Comparison of ENCODE assay signal across 1 cellular context in the genomic region with DNA sequence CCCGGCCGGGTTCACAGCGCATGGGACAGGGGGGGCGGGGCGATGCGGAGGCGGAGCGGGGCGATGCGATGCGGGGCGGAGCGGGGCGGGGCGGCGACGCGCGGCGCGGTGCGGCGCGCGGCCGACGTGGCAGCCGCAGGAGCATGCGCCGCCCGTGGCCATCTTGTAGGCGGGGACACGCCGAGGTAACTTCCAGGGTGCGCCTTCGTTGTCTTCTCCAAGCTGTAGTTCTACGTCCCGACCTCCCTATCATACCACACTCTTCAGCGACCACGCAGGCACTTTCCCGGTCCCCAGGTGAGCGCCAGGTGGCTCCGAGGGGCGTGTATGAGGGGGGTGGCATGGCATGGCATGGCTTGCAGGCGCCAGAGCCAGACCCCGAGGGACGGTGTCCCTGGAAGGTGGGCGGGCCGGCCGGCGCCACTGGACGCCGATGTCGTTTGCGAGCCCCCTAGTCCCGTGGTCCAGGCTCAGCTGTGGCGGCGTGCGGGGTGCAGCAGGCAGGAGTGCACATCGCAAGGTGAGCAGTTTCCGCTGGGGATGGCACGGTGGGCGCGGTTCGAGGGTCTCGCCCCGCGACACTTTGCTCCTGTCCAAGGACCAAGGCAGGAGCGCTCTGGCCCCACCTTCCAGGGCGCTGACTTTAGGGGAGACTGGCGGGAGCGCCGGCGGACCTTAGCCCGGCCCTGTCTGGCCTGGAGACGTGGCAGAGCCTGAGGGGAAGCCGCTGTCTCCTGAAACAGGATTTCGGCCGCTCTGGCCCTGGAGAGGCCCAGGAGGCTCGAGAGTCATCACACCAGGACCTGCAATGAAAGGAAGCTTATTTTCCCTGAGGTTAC.
TF ChIP-seq lines count a peak whose summit lies in the region.

A gene (plus strand): TSS at position 161 of the 839 bp plus-strand sequence. CDS start 5,840 bp downstream, outside the sequence.

TF ChIP-seq in K562, 482 proteins besides CTCF, POLR2A, EP300 and RAD21 (continued from another document and continues in another):
- TF ChIP-seq, protein P1, sequence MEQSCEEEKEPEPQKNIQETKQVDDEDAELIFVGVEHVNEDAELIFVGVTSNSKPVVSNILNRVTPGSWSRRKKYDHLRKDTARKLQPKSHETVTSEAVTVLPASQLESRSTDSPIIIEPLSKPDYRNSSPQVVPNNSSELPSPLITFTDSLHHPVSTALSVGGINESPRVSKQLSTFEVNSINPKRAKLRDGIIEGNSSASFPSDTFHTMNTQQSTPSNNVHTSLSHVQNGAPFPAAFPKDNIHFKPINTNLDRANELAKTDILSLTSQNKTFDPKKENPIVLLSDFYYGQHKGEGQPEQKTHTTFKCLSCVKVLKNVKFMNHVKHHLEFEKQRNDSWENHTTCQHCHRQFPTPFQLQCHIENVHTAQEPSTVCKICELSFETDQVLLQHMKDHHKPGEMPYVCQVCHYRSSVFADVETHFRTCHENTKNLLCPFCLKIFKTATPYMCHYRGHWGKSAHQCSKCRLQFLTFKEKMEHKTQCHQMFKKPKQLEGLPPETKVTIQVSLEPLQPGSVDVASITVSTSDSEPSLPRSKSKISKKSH (CRISPR knock-in tag; IDR thresholded peaks at IDR 0.05), result no peak
- no peak for TF ChIP-seq KAT2B (IDR thresholded peaks at IDR 0.05; ENCODE audit: low read depth, low read length)
- no peak for TF ChIP-seq BMI1 (IDR thresholded peaks at IDR 0.05; ENCODE audit: low read length)
- TF ChIP-seq GTF2F1 (IDR thresholded peaks at IDR 0.05; ENCODE audit: low read depth, low read length), result no peak
- TF ChIP-seq, protein P2, sequence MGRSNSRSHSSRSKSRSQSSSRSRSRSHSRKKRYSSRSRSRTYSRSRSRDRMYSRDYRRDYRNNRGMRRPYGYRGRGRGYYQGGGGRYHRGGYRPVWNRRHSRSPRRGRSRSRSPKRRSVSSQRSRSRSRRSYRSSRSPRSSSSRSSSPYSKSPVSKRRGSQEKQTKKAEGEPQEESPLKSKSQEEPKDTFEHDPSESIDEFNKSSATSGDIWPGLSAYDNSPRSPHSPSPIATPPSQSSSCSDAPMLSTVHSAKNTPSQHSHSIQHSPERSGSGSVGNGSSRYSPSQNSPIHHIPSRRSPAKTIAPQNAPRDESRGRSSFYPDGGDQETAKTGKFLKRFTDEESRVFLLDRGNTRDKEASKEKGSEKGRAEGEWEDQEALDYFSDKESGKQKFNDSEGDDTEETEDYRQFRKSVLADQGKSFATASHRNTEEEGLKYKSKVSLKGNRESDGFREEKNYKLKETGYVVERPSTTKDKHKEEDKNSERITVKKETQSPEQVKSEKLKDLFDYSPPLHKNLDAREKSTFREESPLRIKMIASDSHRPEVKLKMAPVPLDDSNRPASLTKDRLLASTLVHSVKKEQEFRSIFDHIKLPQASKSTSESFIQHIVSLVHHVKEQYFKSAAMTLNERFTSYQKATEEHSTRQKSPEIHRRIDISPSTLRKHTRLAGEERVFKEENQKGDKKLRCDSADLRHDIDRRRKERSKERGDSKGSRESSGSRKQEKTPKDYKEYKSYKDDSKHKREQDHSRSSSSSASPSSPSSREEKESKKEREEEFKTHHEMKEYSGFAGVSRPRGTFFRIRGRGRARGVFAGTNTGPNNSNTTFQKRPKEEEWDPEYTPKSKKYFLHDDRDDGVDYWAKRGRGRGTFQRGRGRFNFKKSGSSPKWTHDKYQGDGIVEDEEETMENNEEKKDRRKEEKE (IDR thresholded peaks at IDR 0.05; ENCODE audit: borderline replicate concordance in 1 of 2, control insufficient read depth in 1 of 2, low read depth in 2 of 2, low read length in 1 of 2), result no peak
- TF ChIP-seq, protein P3, sequence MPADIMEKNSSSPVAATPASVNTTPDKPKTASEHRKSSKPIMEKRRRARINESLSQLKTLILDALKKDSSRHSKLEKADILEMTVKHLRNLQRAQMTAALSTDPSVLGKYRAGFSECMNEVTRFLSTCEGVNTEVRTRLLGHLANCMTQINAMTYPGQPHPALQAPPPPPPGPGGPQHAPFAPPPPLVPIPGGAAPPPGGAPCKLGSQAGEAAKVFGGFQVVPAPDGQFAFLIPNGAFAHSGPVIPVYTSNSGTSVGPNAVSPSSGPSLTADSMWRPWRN (IDR thresholded peaks at IDR 0.05; ENCODE audit: low read depth), result no peak
- TF ChIP-seq, protein P4, sequence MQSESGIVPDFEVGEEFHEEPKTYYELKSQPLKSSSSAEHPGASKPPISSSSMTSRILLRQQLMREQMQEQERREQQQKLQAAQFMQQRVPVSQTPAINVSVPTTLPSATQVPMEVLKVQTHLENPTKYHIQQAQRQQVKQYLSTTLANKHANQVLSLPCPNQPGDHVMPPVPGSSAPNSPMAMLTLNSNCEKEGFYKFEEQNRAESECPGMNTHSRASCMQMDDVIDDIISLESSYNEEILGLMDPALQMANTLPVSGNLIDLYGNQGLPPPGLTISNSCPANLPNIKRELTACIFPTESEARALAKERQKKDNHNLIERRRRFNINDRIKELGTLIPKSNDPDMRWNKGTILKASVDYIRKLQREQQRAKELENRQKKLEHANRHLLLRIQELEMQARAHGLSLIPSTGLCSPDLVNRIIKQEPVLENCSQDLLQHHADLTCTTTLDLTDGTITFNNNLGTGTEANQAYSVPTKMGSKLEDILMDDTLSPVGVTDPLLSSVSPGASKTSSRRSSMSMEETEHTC (IDR thresholded peaks at IDR 0.05), result 0 out of 2 replicates have a peak, but pooled peaks have one; percentile 6
- TF ChIP-seq, protein P5, sequence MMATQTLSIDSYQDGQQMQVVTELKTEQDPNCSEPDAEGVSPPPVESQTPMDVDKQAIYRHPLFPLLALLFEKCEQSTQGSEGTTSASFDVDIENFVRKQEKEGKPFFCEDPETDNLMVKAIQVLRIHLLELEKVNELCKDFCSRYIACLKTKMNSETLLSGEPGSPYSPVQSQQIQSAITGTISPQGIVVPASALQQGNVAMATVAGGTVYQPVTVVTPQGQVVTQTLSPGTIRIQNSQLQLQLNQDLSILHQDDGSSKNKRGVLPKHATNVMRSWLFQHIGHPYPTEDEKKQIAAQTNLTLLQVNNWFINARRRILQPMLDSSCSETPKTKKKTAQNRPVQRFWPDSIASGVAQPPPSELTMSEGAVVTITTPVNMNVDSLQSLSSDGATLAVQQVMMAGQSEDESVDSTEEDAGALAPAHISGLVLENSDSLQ (IDR thresholded peaks at IDR 0.05), result no peak
- peak; percentile 35; the same call in 1 of the 2 replicates for TF ChIP-seq FOXJ2 (tag; IDR thresholded peaks at IDR 0.05)
- TF ChIP-seq, protein P6, sequence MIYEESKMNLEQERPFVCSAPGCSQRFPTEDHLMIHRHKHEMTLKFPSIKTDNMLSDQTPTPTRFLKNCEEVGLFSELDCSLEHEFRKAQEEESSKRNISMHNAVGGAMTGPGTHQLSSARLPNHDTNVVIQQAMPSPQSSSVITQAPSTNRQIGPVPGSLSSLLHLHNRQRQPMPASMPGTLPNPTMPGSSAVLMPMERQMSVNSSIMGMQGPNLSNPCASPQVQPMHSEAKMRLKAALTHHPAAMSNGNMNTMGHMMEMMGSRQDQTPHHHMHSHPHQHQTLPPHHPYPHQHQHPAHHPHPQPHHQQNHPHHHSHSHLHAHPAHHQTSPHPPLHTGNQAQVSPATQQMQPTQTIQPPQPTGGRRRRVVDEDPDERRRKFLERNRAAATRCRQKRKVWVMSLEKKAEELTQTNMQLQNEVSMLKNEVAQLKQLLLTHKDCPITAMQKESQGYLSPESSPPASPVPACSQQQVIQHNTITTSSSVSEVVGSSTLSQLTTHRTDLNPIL (CRISPR knock-in tag; IDR thresholded peaks at IDR 0.05), result 0 out of 2 replicates have a peak, but pooled peaks have one; percentile 29
- TF ChIP-seq CREB1 (IDR thresholded peaks at IDR 0.05), result peak; percentile 88
- 0 out of 2 replicates have a peak, but pooled peaks have one; percentile 2 for TF ChIP-seq CREB1 (CRISPR knock-in tag; IDR thresholded peaks at IDR 0.05)
- TF ChIP-seq ZNF23 (CRISPR knock-in tag; IDR thresholded peaks at IDR 0.05), result no peak
- TF ChIP-seq, protein P7, sequence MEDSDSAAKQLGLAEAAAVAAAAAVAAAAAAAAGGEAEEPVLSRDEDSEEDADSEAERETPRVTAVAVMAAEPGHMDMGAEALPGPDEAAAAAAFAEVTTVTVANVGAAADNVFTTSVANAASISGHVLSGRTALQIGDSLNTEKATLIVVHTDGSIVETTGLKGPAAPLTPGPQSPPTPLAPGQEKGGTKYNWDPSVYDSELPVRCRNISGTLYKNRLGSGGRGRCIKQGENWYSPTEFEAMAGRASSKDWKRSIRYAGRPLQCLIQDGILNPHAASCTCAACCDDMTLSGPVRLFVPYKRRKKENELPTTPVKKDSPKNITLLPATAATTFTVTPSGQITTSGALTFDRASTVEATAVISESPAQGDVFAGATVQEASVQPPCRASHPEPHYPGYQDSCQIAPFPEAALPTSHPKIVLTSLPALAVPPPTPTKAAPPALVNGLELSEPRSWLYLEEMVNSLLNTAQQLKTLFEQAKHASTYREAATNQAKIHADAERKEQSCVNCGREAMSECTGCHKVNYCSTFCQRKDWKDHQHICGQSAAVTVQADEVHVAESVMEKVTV (CRISPR knock-in tag; IDR thresholded peaks at IDR 0.05), result no peak
- no peak for TF ChIP-seq BCL6 (CRISPR knock-in tag; IDR thresholded peaks at IDR 0.05)
- TF ChIP-seq ZBTB8A (IDR thresholded peaks at IDR 0.05; ENCODE audit: partially characterized antibody), result no peak
- TF ChIP-seq ZSCAN32 (CRISPR knock-in tag; IDR thresholded peaks at IDR 0.05), result no peak
- TF ChIP-seq, protein P8, sequence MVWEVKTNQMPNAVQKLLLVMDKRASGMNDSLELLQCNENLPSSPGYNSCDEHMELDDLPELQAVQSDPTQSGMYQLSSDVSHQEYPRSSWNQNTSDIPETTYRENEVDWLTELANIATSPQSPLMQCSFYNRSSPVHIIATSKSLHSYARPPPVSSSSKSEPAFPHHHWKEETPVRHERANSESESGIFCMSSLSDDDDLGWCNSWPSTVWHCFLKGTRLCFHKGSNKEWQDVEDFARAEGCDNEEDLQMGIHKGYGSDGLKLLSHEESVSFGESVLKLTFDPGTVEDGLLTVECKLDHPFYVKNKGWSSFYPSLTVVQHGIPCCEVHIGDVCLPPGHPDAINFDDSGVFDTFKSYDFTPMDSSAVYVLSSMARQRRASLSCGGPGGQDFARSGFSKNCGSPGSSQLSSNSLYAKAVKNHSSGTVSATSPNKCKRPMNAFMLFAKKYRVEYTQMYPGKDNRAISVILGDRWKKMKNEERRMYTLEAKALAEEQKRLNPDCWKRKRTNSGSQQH (CRISPR knock-in tag; IDR thresholded peaks at IDR 0.05), result no peak
- TF ChIP-seq, protein P9, sequence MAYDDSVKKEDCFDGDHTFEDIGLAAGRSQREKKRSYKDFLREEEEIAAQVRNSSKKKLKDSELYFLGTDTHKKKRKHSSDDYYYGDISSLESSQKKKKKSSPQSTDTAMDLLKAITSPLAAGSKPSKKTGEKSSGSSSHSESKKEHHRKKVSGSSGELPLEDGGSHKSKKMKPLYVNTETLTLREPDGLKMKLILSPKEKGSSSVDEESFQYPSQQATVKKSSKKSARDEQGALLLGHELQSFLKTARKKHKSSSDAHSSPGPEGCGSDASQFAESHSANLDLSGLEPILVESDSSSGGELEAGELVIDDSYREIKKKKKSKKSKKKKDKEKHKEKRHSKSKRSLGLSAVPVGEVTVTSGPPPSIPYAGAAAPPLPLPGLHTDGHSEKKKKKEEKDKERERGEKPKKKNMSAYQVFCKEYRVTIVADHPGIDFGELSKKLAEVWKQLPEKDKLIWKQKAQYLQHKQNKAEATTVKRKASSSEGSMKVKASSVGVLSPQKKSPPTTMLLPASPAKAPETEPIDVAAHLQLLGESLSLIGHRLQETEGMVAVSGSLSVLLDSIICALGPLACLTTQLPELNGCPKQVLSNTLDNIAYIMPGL (CRISPR knock-in tag; IDR thresholded peaks at IDR 0.05), result no peak
- TF ChIP-seq ZNF174 (CRISPR knock-in tag; IDR thresholded peaks at IDR 0.05), result no peak
- TF ChIP-seq PHTF2 (CRISPR knock-in tag; IDR thresholded peaks at IDR 0.05), result no peak
- no peak for TF ChIP-seq RBM25 (IDR thresholded peaks at IDR 0.05; ENCODE audit: low read depth, low read length, severe bottlenecking)
- no peak for TF ChIP-seq U2AF2 (optimal IDR thresholded peaks at IDR 0.05; ENCODE audit: low read depth, low read length)
- TF ChIP-seq ERF (CRISPR knock-in tag; IDR thresholded peaks at IDR 0.05), result 0 out of 2 replicates have a peak, but pooled peaks have one; percentile 12
- TF ChIP-seq ZNF77 (CRISPR knock-in tag; IDR thresholded peaks at IDR 0.05), result no peak
- TF ChIP-seq FOXA1 (IDR thresholded peaks at IDR 0.05; ENCODE audit: borderline replicate concordance), result no peak
- peak; percentile 52; the same call in 1 of the 2 replicates for TF ChIP-seq TAF7 (tag; IDR thresholded peaks at IDR 0.05)
- TF ChIP-seq CC2D1A (IDR thresholded peaks at IDR 0.05), result no peak
- peak; percentile 37 for TF ChIP-seq MEIS2 (IDR thresholded peaks at IDR 0.05; ENCODE audit: partially characterized antibody)
- no peak for TF ChIP-seq SMAD3 (CRISPR knock-in tag; conservative IDR thresholded peaks at IDR 0.05)
- TF ChIP-seq MCM2 (IDR thresholded peaks at IDR 0.05; ENCODE audit: low read depth), result no peak
- TF ChIP-seq PTBP1 (IDR thresholded peaks at IDR 0.05; ENCODE audit: low read depth, low read length), result no peak
- TF ChIP-seq MBD2 (IDR thresholded peaks at IDR 0.05; ENCODE audit: borderline replicate concordance, low read depth), result peak; percentile 74; the same call in 1 of the 2 replicates
- peak; percentile 84 for TF ChIP-seq MYC (IDR thresholded peaks at IDR 0.05; ENCODE audit: low read depth, low read length)
- peak; percentile 62; the same call in 1 of the 2 replicates for TF ChIP-seq MYC (CRISPR knock-in tag; IDR thresholded peaks at IDR 0.05; ENCODE audit: borderline replicate concordance, low read depth)
- TF ChIP-seq FOXM1 (IDR thresholded peaks at IDR 0.05; ENCODE audit: low read depth), result no peak
- TF ChIP-seq FOXM1 (CRISPR knock-in tag; IDR thresholded peaks at IDR 0.05; ENCODE audit: low read depth), result peak; percentile 47; the same call in 1 of the 2 replicates
- no peak for TF ChIP-seq SRSF1 (IDR thresholded peaks at IDR 0.05; ENCODE audit: low read depth, low read length)
- no peak for TF ChIP-seq HDGF (IDR thresholded peaks at IDR 0.05)
- TF ChIP-seq, protein P10, sequence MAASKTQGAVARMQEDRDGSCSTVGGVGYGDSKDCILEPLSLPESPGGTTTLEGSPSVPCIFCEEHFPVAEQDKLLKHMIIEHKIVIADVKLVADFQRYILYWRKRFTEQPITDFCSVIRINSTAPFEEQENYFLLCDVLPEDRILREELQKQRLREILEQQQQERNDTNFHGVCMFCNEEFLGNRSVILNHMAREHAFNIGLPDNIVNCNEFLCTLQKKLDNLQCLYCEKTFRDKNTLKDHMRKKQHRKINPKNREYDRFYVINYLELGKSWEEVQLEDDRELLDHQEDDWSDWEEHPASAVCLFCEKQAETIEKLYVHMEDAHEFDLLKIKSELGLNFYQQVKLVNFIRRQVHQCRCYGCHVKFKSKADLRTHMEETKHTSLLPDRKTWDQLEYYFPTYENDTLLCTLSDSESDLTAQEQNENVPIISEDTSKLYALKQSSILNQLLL (CRISPR knock-in tag; IDR thresholded peaks at IDR 0.05; ENCODE audit: borderline replicate concordance), result no peak
- TF ChIP-seq MAFK (IDR thresholded peaks at IDR 0.05; ENCODE audit: low read length), result no peak
- no peak for TF ChIP-seq TGIF2 (CRISPR knock-in tag; IDR thresholded peaks at IDR 0.05)
- no peak for TF ChIP-seq EZH2 (IDR thresholded peaks at IDR 0.05; ENCODE audit: borderline replicate concordance, low read depth, low read length)
- TF ChIP-seq SP2 (IDR thresholded peaks at IDR 0.05; ENCODE audit: extremely low read depth, low read depth, low read length, poor library complexity, severe bottlenecking), result no peak
- 0 out of 2 replicates have a peak, but pooled peaks have one; percentile 35 for TF ChIP-seq ZNF143 (CRISPR knock-in tag; IDR thresholded peaks at IDR 0.05)
- TF ChIP-seq SNIP1 (IDR thresholded peaks at IDR 0.05; ENCODE audit: low read depth), result no peak
- TF ChIP-seq GTF2A2 (tag; IDR thresholded peaks at IDR 0.05), result no peak
- no peak for TF ChIP-seq KHSRP (IDR thresholded peaks at IDR 0.05)
- TF ChIP-seq PTRF (tag; IDR thresholded peaks at IDR 0.05), result no peak
- TF ChIP-seq ZNF263 (CRISPR knock-in tag; IDR thresholded peaks at IDR 0.05; ENCODE audit: borderline replicate concordance), result no peak; the same call in 1 of the 2 replicates
- TF ChIP-seq NONO (IDR thresholded peaks at IDR 0.05; ENCODE audit: low read depth in 2 of 2, low read length in 1 of 2), result no peak
